Comparison of ENCODE assay signal across 1 cellular context in genomic region chr11:34916810-34917780, GRCh38.
A peak's percentile ranks its signal among the peaks of the same experiment; 100 is the strongest.
TF ChIP-seq lines count a peak whose summit lies in the region.

No MANE protein-coding gene starts in this region.

TF ChIP-seq in K562, 482 proteins besides CTCF, POLR2A, EP300 and RAD21 (continued from another document and continues in another):
- TF ChIP-seq ARID4B (CRISPR knock-in tag; IDR thresholded peaks at IDR 0.05) (no peak), MXI1 (IDR thresholded peaks at IDR 0.05; ENCODE audit: low read depth, low read length) (no peak), E2F1 (CRISPR knock-in tag; IDR thresholded peaks at IDR 0.05) (peak; percentile 58; the same call in 1 of the 2 replicates), PBX2 (CRISPR knock-in tag; IDR thresholded peaks at IDR 0.05; ENCODE audit: low read depth) (peak; percentile 48), PBX2 (tag; conservative IDR thresholded peaks at IDR 0.05; ENCODE audit: low read depth) (peak; percentile 84), SETDB1 (IDR thresholded peaks at IDR 0.05; ENCODE audit: low read length) (no peak), ATF6 (CRISPR knock-in tag; IDR thresholded peaks at IDR 0.05) (0 out of 2 replicates have a peak, but pooled peaks have one; percentile 57), ELF4 (CRISPR knock-in tag; IDR thresholded peaks at IDR 0.05) (no peak), CBX3 (IDR thresholded peaks at IDR 0.05; ENCODE audit: borderline replicate concordance in 1 of 2, low read length in 2 of 2) (no peak), HDAC8 (tag; IDR thresholded peaks at IDR 0.05) (0 out of 2 replicates have a peak, but pooled peaks have one; percentile 56), DPF2 (IDR thresholded peaks at IDR 0.05) (peak; percentile 40; the same call in 1 of the 2 replicates), ZNF41 (CRISPR knock-in tag; conservative IDR thresholded peaks at IDR 0.05) (no peak), HDAC2 (IDR thresholded peaks at IDR 0.05) (0 out of 2 replicates have a peak, but pooled peaks have one; percentile 0), TCF7 (IDR thresholded peaks at IDR 0.05; ENCODE audit: borderline replicate concordance) (no peak), CHD1 (IDR thresholded peaks at IDR 0.05; ENCODE audit: low read length) (peak; percentile 73), BACH1 (tag; IDR thresholded peaks at IDR 0.05) (no peak), HMBOX1 (IDR thresholded peaks at IDR 0.05) (no peak), ZNF354B (CRISPR knock-in tag; IDR thresholded peaks at IDR 0.05) (no peak), CREM (IDR thresholded peaks at IDR 0.05; ENCODE audit: low read depth) (peak; percentile 71; the same call in 1 of the 2 replicates), ESRRA (IDR thresholded peaks at IDR 0.05; ENCODE audit: borderline replicate concordance, low read depth) (0 out of 2 replicates have a peak, but pooled peaks have one; percentile 8), ZNF830 (CRISPR knock-in tag; IDR thresholded peaks at IDR 0.05) (no peak), PKNOX1 (IDR thresholded peaks at IDR 0.05) (peak; percentile 96), GABPA (tag; conservative IDR thresholded peaks at IDR 0.05; ENCODE audit: low read depth) (no peak), SOX6 (IDR thresholded peaks at IDR 0.05) (no peak; the same call in 1 of the 2 replicates), MCM2 (IDR thresholded peaks at IDR 0.05; ENCODE audit: low read depth) (no peak), ZBTB12 (CRISPR knock-in tag; IDR thresholded peaks at IDR 0.05) (no peak), CREB1 (IDR thresholded peaks at IDR 0.05) (0 out of 2 replicates have a peak, but pooled peaks have one; percentile 22), CREB1 (CRISPR knock-in tag; IDR thresholded peaks at IDR 0.05) (peak; percentile 47; the same call in 1 of the 2 replicates), CXXC5 (CRISPR knock-in tag; IDR thresholded peaks at IDR 0.05) (no peak), ATF1 (CRISPR knock-in tag; IDR thresholded peaks at IDR 0.05) (no peak), ATF1 (tag; IDR thresholded peaks at IDR 0.05) (peak; percentile 67), ZNF766 (CRISPR knock-in tag; conservative IDR thresholded peaks at IDR 0.05) (0 out of 2 replicates have a peak, but pooled peaks have one; percentile 26), ZNF79 (CRISPR knock-in tag; IDR thresholded peaks at IDR 0.05; ENCODE audit: low read depth) (no peak), SLC30A9 (CRISPR knock-in tag; IDR thresholded peaks at IDR 0.05) (no peak), CHAMP1 (IDR thresholded peaks at IDR 0.05) (no peak), TSC22D4 (tag; IDR thresholded peaks at IDR 0.05) (no peak), ZNF695 (CRISPR knock-in tag; IDR thresholded peaks at IDR 0.05) (no peak), GMEB1 (CRISPR knock-in tag; IDR thresholded peaks at IDR 0.05) (no peak), CREB5 (CRISPR knock-in tag; IDR thresholded peaks at IDR 0.05) (no peak), ZNF253 (CRISPR knock-in tag; conservative IDR thresholded peaks at IDR 0.05) (no peak), TARDBP (IDR thresholded peaks at IDR 0.05) (0 out of 2 replicates have a peak, but pooled peaks have one; percentile 70), ZFP36 (IDR thresholded peaks at IDR 0.05; ENCODE audit: low read depth, low read length, partially characterized antibody) (no peak), ZNF311 (CRISPR knock-in tag; IDR thresholded peaks at IDR 0.05) (no peak), CBX1 (IDR thresholded peaks at IDR 0.05; ENCODE audit: low read depth) (no peak), RBM17 (IDR thresholded peaks at IDR 0.05; ENCODE audit: borderline replicate concordance, low read depth, low read length) (no peak)
